ENCODE assay signal across 3 cellular contexts in genomic region chr18:72697706-72698105, GRCh38.
TF ChIP-seq lines count a peak whose summit lies in the region.

No MANE protein-coding gene starts in this region.

TF ChIP-seq in SK-N-SH, 30 proteins besides CTCF, POLR2A, EP300 and RAD21:
- no peak for TF ChIP-seq ZBTB33 (IDR thresholded peaks at IDR 0.05; ENCODE audit: borderline replicate concordance, low read depth)
- no peak for TF ChIP-seq POLR2AphosphoS5 (IDR thresholded peaks at IDR 0.05; ENCODE audit: low read depth, low read length)
- TF ChIP-seq CHD2 (IDR thresholded peaks at IDR 0.05; ENCODE audit: low read length, partially characterized antibody), result no peak
- no peak for TF ChIP-seq USF2 (IDR thresholded peaks at IDR 0.05; ENCODE audit: borderline replicate concordance, low read depth, low read length)
- no peak for TF ChIP-seq GATA2 (CRISPR knock-in tag; IDR thresholded peaks at IDR 0.05)
- no peak for TF ChIP-seq USF1 (IDR thresholded peaks at IDR 0.05; ENCODE audit: borderline replicate concordance, low read depth)
- TF ChIP-seq SMC3 (IDR thresholded peaks at IDR 0.05; ENCODE audit: low read depth, low read length), result no peak
- TF ChIP-seq FOSL2 (IDR thresholded peaks at IDR 0.05; ENCODE audit: borderline replicate concordance, low read depth), result no peak
- TF ChIP-seq MAX (IDR thresholded peaks at IDR 0.05; ENCODE audit: low read depth), result no peak
- TF ChIP-seq YY1 (IDR thresholded peaks at IDR 0.05; ENCODE audit: low read depth), result no peak
- TF ChIP-seq TAF1 (IDR thresholded peaks at IDR 0.05; ENCODE audit: borderline replicate concordance, low read depth, low read length), result no peak
- TF ChIP-seq RFX5 (IDR thresholded peaks at IDR 0.05; ENCODE audit: low read length), result no peak
- TF ChIP-seq IRF3 (IDR thresholded peaks at IDR 0.05; ENCODE audit: low read depth, low read length), result no peak
- no peak for TF ChIP-seq FOXJ3 (CRISPR knock-in tag; IDR thresholded peaks at IDR 0.05)
- no peak for TF ChIP-seq MEF2A (IDR thresholded peaks at IDR 0.05; ENCODE audit: borderline replicate concordance, low read depth)
- TF ChIP-seq EZH2phosphoT487 (IDR thresholded peaks at IDR 0.05; ENCODE audit: borderline replicate concordance, low read depth), result no peak
- no peak for TF ChIP-seq SIN3A (IDR thresholded peaks at IDR 0.05; ENCODE audit: borderline replicate concordance, low read depth, low read length)
- TF ChIP-seq TCF12 (IDR thresholded peaks at IDR 0.05), result no peak
TF ChIP-seq in SK-N-SH: peak in this region for 0.

TF ChIP-seq in SK-N-SH treated with all-trans-retinoic acid at 6 μM for 48 hours, 23 proteins besides CTCF, POLR2A, EP300 and RAD21:
- TF ChIP-seq PATZ1 (CRISPR knock-in tag; IDR thresholded peaks at IDR 0.05; ENCODE audit: borderline replicate concordance) (no peak), BACH2 (CRISPR knock-in tag; IDR thresholded peaks at IDR 0.05; ENCODE audit: borderline replicate concordance) (no peak), ZC3H10 (CRISPR knock-in tag; IDR thresholded peaks at IDR 0.05) (no peak), ZFP3 (CRISPR knock-in tag; IDR thresholded peaks at IDR 0.05) (no peak), GLIS3 (CRISPR knock-in tag; IDR thresholded peaks at IDR 0.05) (no peak), ZNF565 (CRISPR knock-in tag; conservative IDR thresholded peaks at IDR 0.05; ENCODE audit: low read depth) (no peak), ZNF8 (CRISPR knock-in tag; IDR thresholded peaks at IDR 0.05) (no peak), PPARA (CRISPR knock-in tag; IDR thresholded peaks at IDR 0.05; ENCODE audit: borderline replicate concordance) (no peak), RARB (CRISPR knock-in tag; IDR thresholded peaks at IDR 0.05) (no peak), ISL1 (CRISPR knock-in tag; IDR thresholded peaks at IDR 0.05) (no peak), TSHZ2 (CRISPR knock-in tag; IDR thresholded peaks at IDR 0.05) (no peak), SNAI2 (CRISPR knock-in tag; IDR thresholded peaks at IDR 0.05) (no peak), ESRRG (CRISPR knock-in tag; IDR thresholded peaks at IDR 0.05) (no peak), ZFP30 (CRISPR knock-in tag; IDR thresholded peaks at IDR 0.05) (no peak), CSDC2 (CRISPR knock-in tag; IDR thresholded peaks at IDR 0.05) (no peak), OSR1 (CRISPR knock-in tag; IDR thresholded peaks at IDR 0.05) (no peak), CREB5 (CRISPR knock-in tag; IDR thresholded peaks at IDR 0.05; ENCODE audit: low read depth) (no peak)

TF ChIP-seq in GM12878, 131 proteins besides CTCF, POLR2A, EP300 and RAD21:
- TF ChIP-seq PRDM15 (CRISPR knock-in tag; IDR thresholded peaks at IDR 0.05) (no peak), GABPA (IDR thresholded peaks at IDR 0.05; ENCODE audit: low read depth) (0 out of 2 replicates have a peak, but pooled peaks have one; percentile 15), STAT3 (IDR thresholded peaks at IDR 0.05; ENCODE audit: low read depth, low read length) (no peak)
